ENCODE assay signal across 29 cellular contexts in the genomic region with DNA sequence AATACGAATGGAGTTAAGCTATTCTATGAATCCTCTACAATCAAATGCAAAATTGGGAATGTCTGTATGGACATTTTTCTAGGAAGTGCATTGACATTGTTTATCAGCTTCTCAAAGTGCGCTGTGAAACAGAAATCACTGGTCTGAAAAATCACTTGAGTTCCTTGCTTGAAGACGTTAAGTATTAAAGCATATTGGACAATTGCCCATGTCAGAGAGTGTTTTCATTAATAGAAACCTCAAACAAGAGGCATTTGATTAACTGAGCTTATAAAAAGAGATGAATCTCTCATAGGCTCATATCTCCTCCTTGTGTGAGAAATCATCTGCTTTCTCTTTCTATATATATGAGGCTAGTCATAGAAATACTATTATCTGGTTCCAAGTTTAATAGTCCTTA.
"Had no signal": no experiment of that assay in that cellular context is flagged by ENCODE, and none has a peak within 500 bp of the region (broad histone marks: within the 10 kb centered on the region; RNA-seq: fewer than 3 reads in every experiment).

No MANE protein-coding gene starts in this region.

- H3K27me3 Mint-ChIP-seq: naive thymus-derived CD4-positive, alpha-beta T cell; progenitor cell of endocrine pancreas; stimulated activated naive B cell treated with anti-CD40 and anti-IgM and Interleukin-4, amounts not matched to agents 10 μg/mL and 1 μg/mL and 100 μg/mL, for 72 hours; stimulated activated naive CD8-positive, alpha-beta T cell treated with anti-CD3 and anti-CD28 coated beads, Interleukin-15, Interleukin-2, amounts not matched to agents 100 ng/mL and 50 ng/mL, for 24 hours had no signal

- H2AFZ ChIP-seq: neural progenitor cell, parathyroid adenoma had no signal

- H3K36me3 Mint-ChIP-seq: immature natural killer cell; naive thymus-derived CD4-positive, alpha-beta T cell; neural progenitor cell; stimulated activated naive B cell treated with anti-CD40 and anti-IgM and Interleukin-4, amounts not matched to agents 10 μg/mL and 1 μg/mL and 100 μg/mL, for 72 hours had no signal

- H3K79me2 ChIP-seq: parathyroid adenoma had no signal

- H3K36me3 ChIP-seq: esophagus squamous epithelium, neural progenitor cell, sigmoid colon, spleen, thoracic aorta, transverse colon, vagina had no signal

- H3K9ac ChIP-seq: neural progenitor cell, parathyroid adenoma had no signal

- H3K4me1 Mint-ChIP-seq: naive thymus-derived CD4-positive, alpha-beta T cell; nephron; neural progenitor cell; stimulated activated naive B cell treated with anti-CD40 and anti-IgM and Interleukin-4, amounts not matched to agents 10 μg/mL and 1 μg/mL and 100 μg/mL, for 72 hours had no signal

- H3K27me3 ChIP-seq: esophagus squamous epithelium, neural progenitor cell, sigmoid colon, spleen, transverse colon, vagina had no signal

- H3K27ac ChIP-seq: coronary artery, esophagus squamous epithelium, neural progenitor cell, parathyroid adenoma, sigmoid colon, skin epidermis, spleen, thoracic aorta, transverse colon, vagina had no signal

- H3K9me3 ChIP-seq: sigmoid colon, thoracic aorta, transverse colon, vagina had no signal

- H3K4me1 ChIP-seq: esophagus squamous epithelium, neural progenitor cell, parathyroid adenoma, sigmoid colon, spleen, transverse colon, vagina had no signal

- H3K4me3 Mint-ChIP-seq: immature natural killer cell; mesothelial cell of epicardium; naive thymus-derived CD4-positive, alpha-beta T cell; nephron; neural progenitor cell; stimulated activated naive B cell treated with anti-CD40 and anti-IgM and Interleukin-4, amounts not matched to agents 10 μg/mL and 1 μg/mL and 100 μg/mL, for 72 hours; stimulated activated naive CD8-positive, alpha-beta T cell treated with anti-CD3 and anti-CD28 coated beads, Interleukin-15, Interleukin-2, amounts not matched to agents 100 ng/mL and 50 ng/mL, for 24 hours had no signal

- ATAC-seq: left lobe of liver; mucosa of descending colon; naive thymus-derived CD4-positive, alpha-beta T cell; right cardiac atrium; stimulated activated naive B cell treated with anti-CD40 and anti-IgM and Interleukin-4, amounts not matched to agents 10 μg/mL and 1 μg/mL and 100 μg/mL, for 72 hours had no signal

- H3K27ac Mint-ChIP-seq: immature natural killer cell; mesothelial cell of epicardium; naive thymus-derived CD4-positive, alpha-beta T cell; nephron; neural progenitor cell; progenitor cell of endocrine pancreas; stimulated activated naive B cell treated with anti-CD40 and anti-IgM and Interleukin-4, amounts not matched to agents 10 μg/mL and 1 μg/mL and 100 μg/mL, for 72 hours; stimulated activated naive CD8-positive, alpha-beta T cell treated with anti-CD3 and anti-CD28 coated beads, Interleukin-15, Interleukin-2, amounts not matched to agents 100 ng/mL and 50 ng/mL, for 24 hours had no signal

- H3K4me2 ChIP-seq: neural progenitor cell had no signal

- H3K4me3 ChIP-seq: coronary artery, esophagus squamous epithelium, lung, mucosa of descending colon, neural progenitor cell, sigmoid colon, skin epidermis, spleen, thoracic aorta, transverse colon, vagina had no signal

- DNase-seq: dermis blood vessel endothelial cell; effector memory CD4-positive, alpha-beta T cell; esophagus squamous epithelium; foreskin melanocyte; hypothalamus; immature natural killer cell; islet precursor cell; mesenchymal stem cell; mucosa of descending colon; naive thymus-derived CD4-positive, alpha-beta T cell; right cardiac atrium; sigmoid colon; spleen; stimulated activated CD4-positive, alpha-beta T cell treated with anti-CD3 and anti-CD28 coated beads, Interleukin-15, amount 100 ng/mL, for 24 hours; stimulated activated CD4-positive, alpha-beta T cell treated with anti-CD3 and anti-CD28 coated beads, Interleukin-2, amount 100 ng/mL, for 48 hours; stimulated activated naive B cell treated with anti-CD40 and anti-IgM and Interleukin-4, amounts not matched to agents 10 μg/mL and 1 μg/mL and 100 μg/mL, for 72 hours; transverse colon had no signal
